In the genomic region with DNA sequence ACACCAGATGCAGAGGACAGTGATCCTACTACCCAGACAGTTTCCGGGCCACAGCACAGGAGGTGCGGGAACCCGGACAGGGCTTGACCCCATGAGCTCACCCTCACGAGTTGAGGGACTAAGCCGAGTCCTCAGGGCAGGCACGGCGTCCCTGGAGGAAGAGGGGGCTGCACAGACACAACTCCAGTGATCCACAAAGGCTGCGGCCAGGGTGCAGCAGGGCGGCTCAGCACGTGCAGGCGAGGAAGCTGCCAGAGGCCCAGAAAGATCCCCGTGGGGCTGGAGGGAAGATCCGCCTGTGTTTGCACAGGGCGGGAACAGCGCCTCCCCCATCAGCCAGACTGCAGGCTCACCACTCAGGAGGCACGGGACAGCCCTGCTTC, we compare ENCODE assay signal across 1 cellular context.
TF ChIP-seq lines count a peak whose summit lies in the region.

No MANE protein-coding gene starts in this region.

TF ChIP-seq in HCT116, 20 proteins besides CTCF, POLR2A, EP300 and RAD21 (continued from another document):
- TF ChIP-seq, protein P1, sequence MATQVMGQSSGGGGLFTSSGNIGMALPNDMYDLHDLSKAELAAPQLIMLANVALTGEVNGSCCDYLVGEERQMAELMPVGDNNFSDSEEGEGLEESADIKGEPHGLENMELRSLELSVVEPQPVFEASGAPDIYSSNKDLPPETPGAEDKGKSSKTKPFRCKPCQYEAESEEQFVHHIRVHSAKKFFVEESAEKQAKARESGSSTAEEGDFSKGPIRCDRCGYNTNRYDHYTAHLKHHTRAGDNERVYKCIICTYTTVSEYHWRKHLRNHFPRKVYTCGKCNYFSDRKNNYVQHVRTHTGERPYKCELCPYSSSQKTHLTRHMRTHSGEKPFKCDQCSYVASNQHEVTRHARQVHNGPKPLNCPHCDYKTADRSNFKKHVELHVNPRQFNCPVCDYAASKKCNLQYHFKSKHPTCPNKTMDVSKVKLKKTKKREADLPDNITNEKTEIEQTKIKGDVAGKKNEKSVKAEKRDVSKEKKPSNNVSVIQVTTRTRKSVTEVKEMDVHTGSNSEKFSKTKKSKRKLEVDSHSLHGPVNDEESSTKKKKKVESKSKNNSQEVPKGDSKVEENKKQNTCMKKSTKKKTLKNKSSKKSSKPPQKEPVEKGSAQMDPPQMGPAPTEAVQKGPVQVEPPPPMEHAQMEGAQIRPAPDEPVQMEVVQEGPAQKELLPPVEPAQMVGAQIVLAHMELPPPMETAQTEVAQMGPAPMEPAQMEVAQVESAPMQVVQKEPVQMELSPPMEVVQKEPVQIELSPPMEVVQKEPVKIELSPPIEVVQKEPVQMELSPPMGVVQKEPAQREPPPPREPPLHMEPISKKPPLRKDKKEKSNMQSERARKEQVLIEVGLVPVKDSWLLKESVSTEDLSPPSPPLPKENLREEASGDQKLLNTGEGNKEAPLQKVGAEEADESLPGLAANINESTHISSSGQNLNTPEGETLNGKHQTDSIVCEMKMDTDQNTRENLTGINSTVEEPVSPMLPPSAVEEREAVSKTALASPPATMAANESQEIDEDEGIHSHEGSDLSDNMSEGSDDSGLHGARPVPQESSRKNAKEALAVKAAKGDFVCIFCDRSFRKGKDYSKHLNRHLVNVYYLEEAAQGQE (IDR thresholded peaks at IDR 0.05; ENCODE audit: low read depth) = no peak
- TF ChIP-seq ZFX (IDR thresholded peaks at IDR 0.05) (no peak), CEBPB (IDR thresholded peaks at IDR 0.05; ENCODE audit: low read depth) (no peak), CBX3 (IDR thresholded peaks at IDR 0.05; ENCODE audit: low read depth) (no peak), ELF1 (IDR thresholded peaks at IDR 0.05; ENCODE audit: borderline replicate concordance, low read depth) (no peak), FOSL1 (IDR thresholded peaks at IDR 0.05; ENCODE audit: low read depth) (no peak), EZH2 (IDR thresholded peaks at IDR 0.05) (no peak)
- TF ChIP-seq, protein P2, sequence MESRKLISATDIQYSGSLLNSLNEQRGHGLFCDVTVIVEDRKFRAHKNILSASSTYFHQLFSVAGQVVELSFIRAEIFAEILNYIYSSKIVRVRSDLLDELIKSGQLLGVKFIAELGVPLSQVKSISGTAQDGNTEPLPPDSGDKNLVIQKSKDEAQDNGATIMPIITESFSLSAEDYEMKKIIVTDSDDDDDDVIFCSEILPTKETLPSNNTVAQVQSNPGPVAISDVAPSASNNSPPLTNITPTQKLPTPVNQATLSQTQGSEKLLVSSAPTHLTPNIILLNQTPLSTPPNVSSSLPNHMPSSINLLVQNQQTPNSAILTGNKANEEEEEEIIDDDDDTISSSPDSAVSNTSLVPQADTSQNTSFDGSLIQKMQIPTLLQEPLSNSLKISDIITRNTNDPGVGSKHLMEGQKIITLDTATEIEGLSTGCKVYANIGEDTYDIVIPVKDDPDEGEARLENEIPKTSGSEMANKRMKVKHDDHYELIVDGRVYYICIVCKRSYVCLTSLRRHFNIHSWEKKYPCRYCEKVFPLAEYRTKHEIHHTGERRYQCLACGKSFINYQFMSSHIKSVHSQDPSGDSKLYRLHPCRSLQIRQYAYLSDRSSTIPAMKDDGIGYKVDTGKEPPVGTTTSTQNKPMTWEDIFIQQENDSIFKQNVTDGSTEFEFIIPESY (IDR thresholded peaks at IDR 0.05; ENCODE audit: extremely low read depth, insufficient replicate concordance, low read length) = no peak
- TF ChIP-seq, protein P3, sequence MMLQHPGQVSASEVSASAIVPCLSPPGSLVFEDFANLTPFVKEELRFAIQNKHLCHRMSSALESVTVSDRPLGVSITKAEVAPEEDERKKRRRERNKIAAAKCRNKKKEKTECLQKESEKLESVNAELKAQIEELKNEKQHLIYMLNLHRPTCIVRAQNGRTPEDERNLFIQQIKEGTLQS (IDR thresholded peaks at IDR 0.05) = no peak
